11 cellular contexts compared by ENCODE assay signal in the genomic region with DNA sequence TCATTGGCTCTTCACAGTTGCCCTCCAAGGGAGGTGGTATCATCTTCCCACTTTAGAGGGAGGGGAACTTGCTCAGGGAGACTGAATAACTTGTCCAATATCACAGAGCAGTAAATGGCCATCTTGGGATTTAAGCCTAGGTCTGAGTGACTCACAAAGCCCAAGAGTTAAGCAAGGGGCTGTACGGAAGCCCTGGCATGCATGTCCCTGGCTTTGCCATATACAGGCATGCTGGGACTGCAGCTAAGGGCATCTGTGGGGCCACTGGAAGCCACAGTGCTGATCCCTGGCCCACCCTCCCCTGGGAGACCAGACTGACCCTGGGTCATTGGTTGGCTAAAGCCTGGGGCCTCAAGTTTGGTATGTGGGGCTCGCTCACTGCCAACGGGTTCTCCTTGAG. TPM values are rescaled to one million over a fixed set of nuclear protein-coding genes. Genes with fewer than 3 reads are reported as not detected.
DNase-seq lines count a peak whose midpoint lies in the region; ATAC-seq, FAIRE-seq and TF ChIP-seq lines count a peak whose summit lies in the region.
"Had no signal": no experiment of that assay in that cellular context is flagged by ENCODE, and none has a peak within 500 bp of the region (broad histone marks: within the 10 kb centered on the region; RNA-seq: fewer than 3 reads in every experiment).

No MANE protein-coding gene starts in this region.

- CTCF ChIA-PET in PC-3 (lab: Charles Lee), result no interaction called here

- DNase-seq in T-helper 1 cell (no peak), adipocyte (ENCODE audit: low read depth) (peak; percentile 64), kidney (peak; percentile 71), testis (no peak), PC-3 (no peak)
- DNase-seq: left colon, NCI-H82 had no signal

- H3K27ac ChIP-seq in kidney (ENCODE audit: low read depth in 2 of 2, low read length in 2 of 2), result peak overlapping the region; percentile 54 to 83
- H3K27ac ChIP-seq in testis, result peak overlapping the region; percentile 79 to 82
- no peak overlapping the region for H3K27ac ChIP-seq in PC-3 (ENCODE audit: low read length)

- H2AFZ ChIP-seq in PC-3 (ENCODE audit: low read length), result no peak overlapping the region

- ATAC-seq in PC-3 (no peak), HG02610 (IDR thresholded peaks at IDR 0.05; ENCODE audit: unreplicated experiment) (no peak), HG03442 (IDR thresholded peaks at IDR 0.05; ENCODE audit: unreplicated experiment) (no peak)
- ATAC-seq: left colon had no signal

- H3K4me3 ChIP-seq in adipocyte (ENCODE audit: low read length), result peak overlapping the region; percentile 88
- H3K4me3 ChIP-seq in kidney (ENCODE audit: low read length in 2 of 2), result no peak overlapping the region
- H3K4me3 ChIP-seq in testis, result no peak overlapping the region
- H3K4me3 ChIP-seq in PC-3 (ENCODE audit: low read length), result no peak overlapping the region

- FAIRE-seq in kidney (lab: Jason Lieb, UNC), result no peak

- no peaks in the 10 kb centered on the region for H3K27me3 ChIP-seq in adipocyte (replicated peaks; ENCODE audit: control insufficient read depth, insufficient read depth, low read length)
- H3K27me3 ChIP-seq in testis, result no peaks in the 10 kb centered on the region
- no peaks in the 10 kb centered on the region for H3K27me3 ChIP-seq in PC-3 (ENCODE audit: low read length)

- peak overlapping the region; percentile 93 for H3K27ac Mint-ChIP-seq in T-helper 1 cell treated with Interleukin-12 subunit alpha and Interleukin-12 subunit beta and Interleukin-4 antibody, amounts not matched to agents 30 μg/mL and 1 μg/mL, for 36 hours

- H3K4me3 Mint-ChIP-seq in T-helper 1 cell treated with Interleukin-12 subunit alpha and Interleukin-12 subunit beta and Interleukin-4 antibody, amounts not matched to agents 30 μg/mL and 1 μg/mL, for 36 hours, result peak overlapping the region; percentile 96

- H3K9ac ChIP-seq in adipocyte (ENCODE audit: low read length) (peak overlapping the region; percentile 62), kidney (ENCODE audit: low read length in 2 of 2) (no peak overlapping the region), PC-3 (ENCODE audit: low read length) (no peak overlapping the region)

- H3K36me3 Mint-ChIP-seq in T-helper 1 cell treated with Interleukin-12 subunit alpha and Interleukin-12 subunit beta and Interleukin-4 antibody, amounts not matched to agents 30 μg/mL and 1 μg/mL, for 36 hours (ENCODE audit: low read depth), result peaks cover 28% of the 10 kb centered on the region

- H3K27me3 Mint-ChIP-seq in T-helper 1 cell treated with Interleukin-12 subunit alpha and Interleukin-12 subunit beta and Interleukin-4 antibody, amounts not matched to agents 30 μg/mL and 1 μg/mL, for 36 hours (ENCODE audit: low read depth), result no peaks in the 10 kb centered on the region

- H3K9me3 ChIP-seq in adipocyte (ENCODE audit: control insufficient read depth, low read length), result no peaks in the 10 kb centered on the region
- no peaks in the 10 kb centered on the region for H3K9me3 ChIP-seq in kidney (ENCODE audit: control insufficient read depth in 1 of 2, low read length in 2 of 2)
- no peaks in the 10 kb centered on the region for H3K9me3 ChIP-seq in testis
- H3K9me3 ChIP-seq in PC-3 (ENCODE audit: low read length), result no peaks in the 10 kb centered on the region

- no TSS peak for BruUV-seq in PC-3 (replicated peaks; lab: Mats Ljungman, UMichigan)

- TF ChIP-seq CTCF in kidney (IDR thresholded peaks at IDR 0.05; ENCODE audit: borderline replicate concordance, extremely low read depth, insufficient read depth) (no peak), testis (IDR thresholded peaks at IDR 0.05) (no peak), PC-3 (conservative IDR thresholded peaks at IDR 0.05; ENCODE audit: low read depth, low read length) (no peak)

- no peak for TF ChIP-seq POLR2A in testis (IDR thresholded peaks at IDR 0.05)

- intact Hi-C loops in kidney (cut with DNase I) (no loop called here), testis (cut with DNase I; ENCODE audit: low total_unique reads) (loop anchor here (10.0 kb wide), 1 partner anchor 55 kb away; the partner anchor contains the start of gene C10orf105), PC-3 (cut with micrococcal nuclease) (loop anchor here (5.0 kb wide), 1 partner anchor 42 kb away; no protein-coding TSS in a partner anchor)

- no peaks in the 10 kb centered on the region for H3K9me2 ChIP-seq in PC-3 (replicated peaks; ENCODE audit: low read length)

- POLR2A ChIA-PET in PC-3 (lab: Charles Lee; ENCODE audit: unreplicated experiment), result no interaction called here

- H3K36me3 ChIP-seq in adipocyte (ENCODE audit: control insufficient read depth, insufficient read depth, low read length, severe bottlenecking) (no peaks in the 10 kb centered on the region), kidney (ENCODE audit: control insufficient read depth in 1 of 2, insufficient read depth in 2 of 2, low read length in 2 of 2) (no peaks in the 10 kb centered on the region), testis (ENCODE audit: low read depth, missing control alignments) (no peaks in the 10 kb centered on the region), PC-3 (ENCODE audit: low read depth, low read length) (no peaks in the 10 kb centered on the region)

- H3K9me3 Mint-ChIP-seq in T-helper 1 cell treated with Interleukin-12 subunit alpha and Interleukin-12 subunit beta and Interleukin-4 antibody, amounts not matched to agents 30 μg/mL and 1 μg/mL, for 36 hours, result no peaks in the 10 kb centered on the region

- 96% methylated on average over 3 of the region's 3 CpGs; no CpG with 5 or more reads in 1 of the 2 donors for WGBS in testis, 2 donors

- no peaks in the 10 kb centered on the region for H4K20me1 ChIP-seq in PC-3 (ENCODE audit: low read length)

- H3K4me1 Mint-ChIP-seq in T-helper 1 cell treated with Interleukin-12 subunit alpha and Interleukin-12 subunit beta and Interleukin-4 antibody, amounts not matched to agents 30 μg/mL and 1 μg/mL, for 36 hours (ENCODE audit: low read depth), result peaks cover 62% of the 10 kb centered on the region

- H3F3A ChIP-seq in PC-3 (ENCODE audit: low read length, unreplicated experiment), result no peaks in the 10 kb centered on the region

- H3K4me2 ChIP-seq in PC-3 (ENCODE audit: low read length), result no peak overlapping the region

- H3K79me2 ChIP-seq in PC-3 (ENCODE audit: low read length), result no peaks in the 10 kb centered on the region

- H3K4me1 ChIP-seq in adipocyte (ENCODE audit: control insufficient read depth, insufficient read depth, low read length) (peaks cover 91% of the 10 kb centered on the region), kidney (ENCODE audit: control insufficient read depth in 1 of 2, insufficient read depth in 1 of 2, low read depth in 1 of 2, low read length in 2 of 2) (peaks cover 21 to 69% of the 10 kb centered on the region in 2 donors), testis (peaks cover 58% of the 10 kb centered on the region), PC-3 (ENCODE audit: insufficient read depth, low read length) (peaks cover 46% of the 10 kb centered on the region)

RNA-seq across cellular contexts. Expression of gene VSIR, which starts 3.1 kb away (rescaled TPM):
- total RNA-seq in kidney (66.6 TPM), testis (10 to 100 TPM; 26.1 to 54.6 TPM), PC-3 (2014; rRNA removed) (13.7 and 14.1 TPM in 2 replicates)
- polyA plus RNA-seq in kidney (ENCODE audit: insufficient read depth, low read depth, low replicate concordance) (32.1 TPM), testis (ENCODE audit: insufficient read depth, low read depth, low replicate concordance) (54.4 TPM)

RNA-seq across cellular contexts. Expression of gene C10orf105, which starts 50.7 kb away (rescaled TPM):
- total RNA-seq in kidney (0.35 TPM), testis (under 1 TPM; 0.47 to 0.87 TPM), PC-3 (2014; rRNA removed) (not detected in 2 replicates)
- polyA plus RNA-seq in kidney (ENCODE audit: insufficient read depth, low read depth, low replicate concordance) (not detected), testis (ENCODE audit: insufficient read depth, low read depth, low replicate concordance) (1.7 TPM)
- total RNA-seq: A172 had no signal

Comparison
In these comparisons a context has a peak if more than half of its experiments do, and no peak if none do; other contexts are left out.
1. DNase-seq: peak in adipocyte (single experiment) and kidney (single experiment); none in T-helper 1 cell (0 of 5), testis (single experiment) and PC-3 (single experiment).